1 cellular context compared by ENCODE assay signal in genomic region chr1:180235077-180235501, GRCh38.
TF ChIP-seq lines count a peak whose summit lies in the region.

No MANE protein-coding gene starts in this region.

TF ChIP-seq in SK-N-SH, 30 proteins besides CTCF, POLR2A, EP300 and RAD21 (continued from another document):
- TF ChIP-seq, protein P1, sequence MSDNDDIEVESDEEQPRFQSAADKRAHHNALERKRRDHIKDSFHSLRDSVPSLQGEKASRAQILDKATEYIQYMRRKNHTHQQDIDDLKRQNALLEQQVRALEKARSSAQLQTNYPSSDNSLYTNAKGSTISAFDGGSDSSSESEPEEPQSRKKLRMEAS (IDR thresholded peaks at IDR 0.05; ENCODE audit: low read depth), result no peak
- TF ChIP-seq USF2 (IDR thresholded peaks at IDR 0.05; ENCODE audit: borderline replicate concordance, low read depth, low read length) (no peak), EZH2phosphoT487 (IDR thresholded peaks at IDR 0.05; ENCODE audit: borderline replicate concordance, low read depth) (no peak)
